Comparison of ENCODE assay signal across 21 cellular contexts in genomic region chr14:96287856-96288255, GRCh38. TPM values are rescaled to one million over a fixed set of nuclear protein-coding genes. Genes with fewer than 3 reads are reported as not detected.
"Had no signal": no experiment of that assay in that cellular context is flagged by ENCODE, and none has a peak within 500 bp of the region (broad histone marks: within the 10 kb centered on the region; RNA-seq: fewer than 3 reads in every experiment).

No MANE protein-coding gene starts in this region.

- H3K9me3 Mint-ChIP-seq: natural killer cell treated with Interleukin-12 subunit alpha and Interleukin-12 subunit beta and Interleukin-15 and Interleukin-18, amount 100 ng/mL, for 72 hours; type B pancreatic cell had no signal

- H3K9ac ChIP-seq: parathyroid adenoma had no signal

- H3K27me3 ChIP-seq: dorsolateral prefrontal cortex, gastrocnemius medialis, heart right ventricle, right lobe of liver, spleen, suprapubic skin, thyroid gland had no signal

- H3K4me1 ChIP-seq: gastrocnemius medialis, parathyroid adenoma, prostate gland, spleen, suprapubic skin, thyroid gland had no signal

- H3K27me3 Mint-ChIP-seq: natural killer cell treated with Interleukin-12 subunit alpha and Interleukin-12 subunit beta and Interleukin-15 and Interleukin-18, amount 100 ng/mL, for 72 hours; type B pancreatic cell had no signal

- DNase-seq: cortex of kidney; dorsolateral prefrontal cortex; effector CD8-positive, alpha-beta T cell; gastrocnemius medialis; heart right ventricle; hypothalamus; kidney glomerular epithelial cell; midbrain; right lobe of liver; spleen; stimulated activated CD4-positive, alpha-beta T cell treated with anti-CD3 and anti-CD28 coated beads, Interleukin-15, amount 100 ng/mL, for 24 hours; stimulated activated CD4-positive, alpha-beta T cell treated with anti-CD3 and anti-CD28 coated beads, Interleukin-1b, Interleukin-23, amount 100 ng/mL, for 48 hours; stimulated activated CD4-positive, alpha-beta T cell treated with anti-CD3 and anti-CD28 coated beads, Interleukin-4, amount 100 ng/mL, for 24 hours; stimulated activated naive CD4-positive, alpha-beta T cell; thyroid gland had no signal

- H3K4me3 ChIP-seq: dorsolateral prefrontal cortex, gastrocnemius medialis, heart right ventricle, prostate gland, right lobe of liver, spleen, suprapubic skin, thyroid gland had no signal

- ATAC-seq: esophagus mucosa; gastrocnemius medialis; heart right ventricle; natural killer cell treated with Interleukin-12 subunit alpha and Interleukin-12 subunit beta and Interleukin-15 and Interleukin-18, amount 100 ng/mL, for 72 hours; right lobe of liver had no signal

- H3K27ac ChIP-seq: dorsolateral prefrontal cortex, gastrocnemius medialis, heart right ventricle, parathyroid adenoma, prostate gland, right lobe of liver, spleen, suprapubic skin, thyroid gland had no signal

- H3K27ac Mint-ChIP-seq: natural killer cell treated with Interleukin-12 subunit alpha and Interleukin-12 subunit beta and Interleukin-15 and Interleukin-18, amount 100 ng/mL, for 72 hours; type B pancreatic cell had no signal

- H3K4me3 Mint-ChIP-seq: natural killer cell treated with Interleukin-12 subunit alpha and Interleukin-12 subunit beta and Interleukin-15 and Interleukin-18, amount 100 ng/mL, for 72 hours; type B pancreatic cell had no signal

- H3K79me2 ChIP-seq: parathyroid adenoma had no signal

- H2AFZ ChIP-seq: parathyroid adenoma had no signal

- H3K9me3 ChIP-seq: gastrocnemius medialis, heart right ventricle, prostate gland, right lobe of liver, spleen, suprapubic skin, thyroid gland had no signal

RNA-seq across cellular contexts. Expression of gene BDKRB1, which starts 31.8 kb away (rescaled TPM):
- total RNA-seq: gastrocnemius medialis; natural killer cell treated with Interleukin-12 subunit alpha and Interleukin-12 subunit beta and Interleukin-15 and Interleukin-18, amount 100 ng/mL, for 72 hours; spleen had no signal
